In the genomic region with DNA sequence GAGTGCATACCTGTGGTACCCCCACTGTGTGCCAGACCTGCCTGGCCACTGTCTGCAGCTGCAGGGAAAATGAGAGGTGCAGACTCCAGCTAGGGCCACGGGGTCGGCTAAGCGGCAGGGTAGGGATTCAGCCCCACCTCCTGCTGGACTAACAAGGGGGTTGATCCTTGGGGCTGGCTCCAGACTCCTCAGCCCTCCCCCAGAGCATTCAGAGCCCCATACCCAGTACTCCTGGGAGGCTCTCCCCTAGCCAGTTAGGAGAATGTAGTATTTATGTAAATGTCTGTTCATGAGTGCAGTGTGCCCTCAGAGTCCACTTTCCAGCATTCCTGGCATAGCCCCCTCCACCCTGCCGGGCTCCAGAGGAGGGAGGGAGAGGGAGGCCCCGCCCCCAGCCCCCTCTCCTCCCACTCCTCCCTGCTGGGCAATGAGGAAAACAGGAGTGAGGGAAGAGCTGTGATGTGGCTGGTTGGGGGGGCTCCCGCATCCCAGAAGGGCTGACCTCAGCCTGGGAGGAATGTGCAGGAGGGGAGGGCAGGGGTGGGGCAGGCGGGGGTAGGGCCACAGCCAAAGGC, we compare ENCODE assay signal across 8 cellular contexts. TPM values are rescaled to one million over a fixed set of nuclear protein-coding genes. Genes with fewer than 3 reads are reported as not detected.
A peak's percentile ranks its signal among the peaks of the same experiment; 100 is the strongest.
DNase-seq lines count a peak whose midpoint lies in the region; ATAC-seq and TF ChIP-seq lines count a peak whose summit lies in the region.

No MANE protein-coding gene starts in this region.

- peak in 1 of 3 donors; percentile 13 for TF ChIP-seq CTCF in breast epithelium (IDR thresholded peaks at IDR 0.05)
- TF ChIP-seq CTCF in spleen (IDR thresholded peaks at IDR 0.05 in 8 of 11, conservative IDR thresholded peaks at IDR 0.05 in 3 of 11): no peak

- H3K27ac Mint-ChIP-seq in activated naive CD8-positive, alpha-beta T cell treated with anti-CD3 and anti-CD28 coated beads, Interleukin-2, amount 50 U/mL, for 24 hours: no peak overlapping the region

- intact Hi-C loops in breast epithelium (cut with DNase I; ENCODE audit: low total_unique reads): no loop called here
- intact Hi-C loops in spleen (cut with DNase I; ENCODE audit: low total_unique reads): no loop called here

- no peaks in the 10 kb centered on the region for H3K9me3 Mint-ChIP-seq in activated naive CD8-positive, alpha-beta T cell treated with anti-CD3 and anti-CD28 coated beads, Interleukin-2, amount 50 U/mL, for 24 hours

- 59 to 79% (median 64%) methylated on average over 4 to 7 of the region's 7 CpGs for WGBS in spleen, 5 donors

- H3K27me3 ChIP-seq in HUES48 (ENCODE audit: control insufficient read depth, insufficient read depth, low read length): no peaks in the 10 kb centered on the region
- no peaks in the 10 kb centered on the region for H3K27me3 ChIP-seq in breast epithelium
- H3K27me3 ChIP-seq in spleen (replicated peaks in 1 of 7): peaks cover 0 to 24% (median 0%) of the 10 kb centered on the region in 7 donors

- peak overlapping the region; percentile 24; the same call in 1 of the 2 replicates for H3K9ac ChIP-seq in HUES48 (ENCODE audit: low read depth, low read length)

- H3K27ac ChIP-seq in HUES48 (ENCODE audit: low read depth, low read length) (peak overlapping the region; percentile 92), breast epithelium (peak overlapping the region; percentile 94 to 100), spleen (peak overlapping the region in 7 of 8 donors; percentile 9 to 84 (median 74))

- H3K27me3 Mint-ChIP-seq in activated naive CD8-positive, alpha-beta T cell treated with anti-CD3 and anti-CD28 coated beads, Interleukin-2, amount 50 U/mL, for 24 hours: peaks cover 24% of the 10 kb centered on the region

- H3K4me3 Mint-ChIP-seq in activated naive CD8-positive, alpha-beta T cell treated with anti-CD3 and anti-CD28 coated beads, Interleukin-2, amount 50 U/mL, for 24 hours: no peak overlapping the region

- H3K36me3 ChIP-seq in HUES48 (ENCODE audit: control insufficient read depth, insufficient read depth, low read length) (no peaks in the 10 kb centered on the region), breast epithelium (no peaks in the 10 kb centered on the region), spleen (peaks cover 0 to 2% (median under 1%) of the 10 kb centered on the region in 6 donors)

- peaks cover 57% of the 10 kb centered on the region for H3K4me1 ChIP-seq in HUES48 (ENCODE audit: control insufficient read depth, insufficient read depth, low read length)
- H3K4me1 ChIP-seq in breast epithelium: peaks cover 23 to 51% of the 10 kb centered on the region in 2 donors
- H3K4me1 ChIP-seq in spleen: peaks cover 11 to 80% (median 40%) of the 10 kb centered on the region in 6 donors

- H3K9me3 ChIP-seq in HUES48 (ENCODE audit: control insufficient read depth, insufficient read depth, low read length): no peaks in the 10 kb centered on the region
- no peaks in the 10 kb centered on the region for H3K9me3 ChIP-seq in breast epithelium
- H3K9me3 ChIP-seq in spleen: no peaks in the 10 kb centered on the region

- no peak for ATAC-seq in HG03159 (IDR thresholded peaks at IDR 0.05; ENCODE audit: unreplicated experiment)
- ATAC-seq in activated naive CD8-positive, alpha-beta T cell treated with anti-CD3 and anti-CD28 coated beads, Interleukin-2, amount 50 U/mL, for 24 hours: no peak
- ATAC-seq in HG02885 (IDR thresholded peaks at IDR 0.05; ENCODE audit: poor library complexity, unreplicated experiment): no peak

- H3K36me3 Mint-ChIP-seq in activated naive CD8-positive, alpha-beta T cell treated with anti-CD3 and anti-CD28 coated beads, Interleukin-2, amount 50 U/mL, for 24 hours (ENCODE audit: low read depth): no peaks in the 10 kb centered on the region

- DNase-seq in breast epithelium (ENCODE audit: low spot score in 2 of 2) (peak in 1 of 2 donors; percentile 93), iPS-NIHi7 (ENCODE audit: extremely low spot score) (peak; percentile 83), spleen (no peak), DMS153 (lab: John Stamatoyannopoulos, UW) (no peak)
- DNase-seq in activated naive CD8-positive, alpha-beta T cell treated with anti-CD3 and anti-CD28 coated beads, Interleukin-2, amount 50 U/mL, for 24 hours: no peak

- H3K4me1 Mint-ChIP-seq in activated naive CD8-positive, alpha-beta T cell treated with anti-CD3 and anti-CD28 coated beads, Interleukin-2, amount 50 U/mL, for 24 hours: peaks cover 4% of the 10 kb centered on the region

- TF ChIP-seq POLR2A in breast epithelium (IDR thresholded peaks at IDR 0.05) (no peak), spleen (IDR thresholded peaks at IDR 0.05) (no peak)

- no peak overlapping the region; the same call in 1 of the 2 replicates for H3K4me3 ChIP-seq in HUES48 (ENCODE audit: low read depth, low read length)
- peak overlapping the region in 1 of 3 donors; percentile 7 for H3K4me3 ChIP-seq in breast epithelium
- H3K4me3 ChIP-seq in spleen: no peak overlapping the region

RNA-seq across cellular contexts. Expression of a gene that starts 4.5 kb away (rescaled TPM):
- total RNA-seq in breast epithelium (10 to 100 TPM; 10.1 to 17.6 (median 11.1) TPM), spleen (10 to 100 TPM in 1 of 7 donors, 1 to 10 TPM in 6; 2.2 to 13.9 (median 4.5) TPM)
- 10 to 100 TPM in 1 of 3 donors, 1 to 10 TPM in 2; 2.7 to 14.5 (median 3.4) TPM for polyA plus RNA-seq in spleen

RNA-seq across cellular contexts. Expression of a gene that starts 14.4 kb away (rescaled TPM):
- not detected for total RNA-seq in breast epithelium
- total RNA-seq in spleen: under 1 TPM in 1 of 7 donors, not detected in 6; 0.46 TPM
- polyA plus RNA-seq in spleen: under 1 TPM; 0.06 to 0.29 (median 0.20) TPM

RNA-seq across cellular contexts. Expression of a gene that starts 27.8 kb away (rescaled TPM):
- total RNA-seq in breast epithelium (10 to 100 TPM; 50.4 to 82.3 (median 72.7) TPM), spleen (10 to 100 TPM; 40.2 to 67.6 (median 48.0) TPM)
- polyA plus RNA-seq in spleen: 10 to 100 TPM; 58.4 to 76.7 (median 74.8) TPM

RNA-seq across cellular contexts. Expression of a gene that starts 28.5 kb away (rescaled TPM):
- total RNA-seq in breast epithelium (100 to 1,000 TPM in 2 of 3 donors, 10 to 100 TPM in 1; 95.3 to 232 (median 162) TPM), spleen (100 to 1,000 TPM; 276 to 466 (median 385) TPM)
- polyA plus RNA-seq in spleen: 100 to 1,000 TPM; 147 to 232 (median 170) TPM

RNA-seq across cellular contexts. Expression of a gene that starts 34.7 kb away (rescaled TPM):
- 1 to 10 TPM; 2.3 to 6.4 (median 2.7) TPM for total RNA-seq in breast epithelium
- total RNA-seq in spleen: 1 to 10 TPM in 6 of 7 donors, under 1 TPM in 1; 0.73 to 3.8 (median 2.7) TPM
- 1 to 10 TPM; 1.4 to 2.4 (median 2.1) TPM for polyA plus RNA-seq in spleen
